In the genomic region with DNA sequence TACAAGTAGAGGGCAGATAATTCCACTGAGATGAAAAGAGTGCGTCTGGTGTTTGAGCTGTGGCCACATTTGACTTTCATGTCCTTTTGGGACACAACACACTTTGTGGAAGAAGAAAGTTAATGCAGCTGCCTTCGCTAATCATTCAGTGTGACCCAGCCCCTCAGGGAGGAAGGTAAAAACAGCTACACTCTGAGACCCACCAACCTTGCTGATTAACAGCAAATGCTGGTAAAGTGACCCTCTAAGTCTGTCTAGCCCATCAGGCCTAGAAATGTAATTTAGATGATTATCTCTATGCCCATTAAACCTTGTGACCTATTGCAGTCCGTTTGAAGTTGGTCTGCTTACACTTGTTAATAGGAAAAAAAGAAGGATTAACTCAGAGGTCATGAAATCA, we compare ENCODE assay signal across 25 cellular contexts.
"Had no signal": no experiment of that assay in that cellular context is flagged by ENCODE, and none has a peak within 500 bp of the region (broad histone marks: within the 10 kb centered on the region; RNA-seq: fewer than 3 reads in every experiment).

No MANE protein-coding gene starts in this region.

- DNase-seq: activated CD4-positive, alpha-beta T cell treated with anti-CD3 and anti-CD28 coated beads, Interleukin-2, amount 10 ng/mL, durations not matched to agents 7 days and 5 days; activated CD4-positive, CD25-positive, alpha-beta regulatory T cell; activated CD8-positive, alpha-beta memory T cell treated with anti-CD3 and anti-CD28 coated beads, Interleukin-2, amount 50 U/mL, for 48 hours; activated gamma-delta T cell; activated naive CD8-positive, alpha-beta T cell treated with anti-CD3 and anti-CD28 coated beads for 36 hours; activated T-cell treated with anti-CD3 and anti-CD28 coated beads, Interleukin-2, amount 50 U/mL, for 72 hours; amygdala; body of pancreas; caudate nucleus; mammary epithelial cell; mucosa of descending colon; occipital lobe; small intestine; stimulated activated CD4-positive, alpha-beta T cell treated with anti-CD3 and anti-CD28 coated beads, Interleukin-4, amount 100 ng/mL, for 4 hours; stimulated activated CD8-positive, alpha-beta memory T cell treated with anti-CD3 and anti-CD28 coated beads, Interleukin-4, amount 100 ng/mL, for 48 hours had no signal

- FAIRE-seq: colon, endometrium, small intestine had no signal

- H3K36me3 ChIP-seq: gastroesophageal sphincter, right atrium auricular region, suprapubic skin had no signal

- H3K9me3 ChIP-seq: body of pancreas, gastroesophageal sphincter, mucosa of descending colon, right atrium auricular region, suprapubic skin had no signal

- H3K4me1 ChIP-seq: body of pancreas, gastroesophageal sphincter, right atrium auricular region, suprapubic skin had no signal

- H3K4me3 ChIP-seq: body of pancreas, gastroesophageal sphincter, mucosa of descending colon, right atrium auricular region, suprapubic skin had no signal

- H3K36me3 Mint-ChIP-seq: activated naive CD8-positive, alpha-beta T cell treated with anti-CD3 and anti-CD28 coated beads for 36 hours; natural killer cell treated with Interleukin-12 subunit alpha and Interleukin-12 subunit beta and Interleukin-15 and Interleukin-18, amount 100 ng/mL, for 72 hours had no signal

- H3K4me1 Mint-ChIP-seq: activated CD4-positive, alpha-beta T cell treated with anti-CD3 and anti-CD28 coated beads, Interleukin-2, amount 10 ng/mL, durations not matched to agents 7 days and 5 days; activated naive CD8-positive, alpha-beta T cell treated with anti-CD3 and anti-CD28 coated beads for 36 hours had no signal

- H3K27ac Mint-ChIP-seq: activated CD4-positive, alpha-beta T cell treated with anti-CD3 and anti-CD28 coated beads, Interleukin-2, amount 10 ng/mL, durations not matched to agents 7 days and 5 days; activated naive CD8-positive, alpha-beta T cell treated with anti-CD3 and anti-CD28 coated beads for 36 hours; activated T-cell treated with anti-CD3 and anti-CD28 coated beads, Interleukin-2, amount 50 U/mL, for 72 hours; natural killer cell treated with Interleukin-12 subunit alpha and Interleukin-12 subunit beta and Interleukin-15 and Interleukin-18, amount 100 ng/mL, for 72 hours; progenitor cell of endocrine pancreas; stimulated activated naive CD8-positive, alpha-beta T cell treated with anti-CD3 and anti-CD28 coated beads, Interleukin-15, Interleukin-2, amounts not matched to agents 100 ng/mL and 50 ng/mL, for 24 hours; type B pancreatic cell had no signal

- H3K4me3 Mint-ChIP-seq: activated CD4-positive, alpha-beta T cell treated with anti-CD3 and anti-CD28 coated beads, Interleukin-2, amount 10 ng/mL, durations not matched to agents 7 days and 5 days; activated naive CD8-positive, alpha-beta T cell treated with anti-CD3 and anti-CD28 coated beads for 36 hours; activated T-cell treated with anti-CD3 and anti-CD28 coated beads, Interleukin-2, amount 50 U/mL, for 72 hours; natural killer cell treated with Interleukin-12 subunit alpha and Interleukin-12 subunit beta and Interleukin-15 and Interleukin-18, amount 100 ng/mL, for 72 hours; stimulated activated naive CD8-positive, alpha-beta T cell treated with anti-CD3 and anti-CD28 coated beads, Interleukin-15, Interleukin-2, amounts not matched to agents 100 ng/mL and 50 ng/mL, for 24 hours; type B pancreatic cell had no signal

- H3K9me3 Mint-ChIP-seq: activated CD4-positive, alpha-beta T cell treated with anti-CD3 and anti-CD28 coated beads, Interleukin-2, amount 10 ng/mL, durations not matched to agents 7 days and 5 days; activated naive CD8-positive, alpha-beta T cell treated with anti-CD3 and anti-CD28 coated beads for 36 hours; activated T-cell treated with anti-CD3 and anti-CD28 coated beads, Interleukin-2, amount 50 U/mL, for 72 hours; natural killer cell treated with Interleukin-12 subunit alpha and Interleukin-12 subunit beta and Interleukin-15 and Interleukin-18, amount 100 ng/mL, for 72 hours; stimulated activated naive CD8-positive, alpha-beta T cell treated with anti-CD3 and anti-CD28 coated beads, Interleukin-15, Interleukin-2, amounts not matched to agents 100 ng/mL and 50 ng/mL, for 24 hours; type B pancreatic cell had no signal

- H3K27me3 ChIP-seq: body of pancreas, gastroesophageal sphincter, right atrium auricular region, suprapubic skin had no signal

- H3K27me3 Mint-ChIP-seq: progenitor cell of endocrine pancreas, type B pancreatic cell had no signal

- H3K27ac ChIP-seq: body of pancreas, gastroesophageal sphincter, right atrium auricular region, suprapubic skin had no signal

- ATAC-seq: activated T-cell treated with anti-CD3 and anti-CD28 coated beads, Interleukin-2, amount 50 U/mL, for 72 hours; body of pancreas; gastroesophageal sphincter; left lobe of liver; mucosa of descending colon; natural killer cell treated with Interleukin-12 subunit alpha and Interleukin-12 subunit beta and Interleukin-15 and Interleukin-18, amount 100 ng/mL, for 72 hours had no signal
